ENCODE assay signal across 9 cellular contexts in genomic region chr13:41019578-41020347, GRCh38. TPM values are rescaled to one million over a fixed set of nuclear protein-coding genes. Genes with fewer than 3 reads are reported as not detected.
DNase-seq lines count a peak whose midpoint lies in the region; ATAC-seq and TF ChIP-seq lines count a peak whose summit lies in the region.
"Had no signal": no experiment of that assay in that cellular context is flagged by ENCODE, and none has a peak within 500 bp of the region (broad histone marks: within the 10 kb centered on the region; RNA-seq: fewer than 3 reads in every experiment).

No MANE protein-coding gene starts in this region.

- CTCF ChIA-PET in HCT116 (lab: Charles Lee), result interaction anchor here (1.0 to 1.4 kb wide), 3 partner anchors 10 to 243 kb away, joined by 3 read pairs; no protein-coding TSS in a partner anchor

- H3K4me2 ChIP-seq in HCT116 (ENCODE audit: low read length), result peak overlapping the region; percentile 85

- H3K9me3 ChIP-seq in HCT116 (ENCODE audit: control insufficient read depth in 1 of 2, insufficient read depth in 1 of 2, low read depth in 1 of 2, low read length in 2 of 2) (no peaks in the 10 kb centered on the region), WERI-Rb-1 (ENCODE audit: severe bottlenecking) (no peaks in the 10 kb centered on the region), right lobe of liver (no peaks in the 10 kb centered on the region)
- H3K9me3 ChIP-seq: tibial artery had no signal

- H3K27ac ChIP-seq in 22Rv1, result peak overlapping the region; percentile 78
- H3K27ac ChIP-seq in HCT116 (ENCODE audit: low read depth, low read length), result peak overlapping the region; percentile 64; the same call in 1 of the 2 replicates
- peak overlapping the region; percentile 20; the same call in 1 of the 2 replicates for H3K27ac ChIP-seq in WERI-Rb-1
- H3K27ac ChIP-seq in right lobe of liver, result peak overlapping the region; percentile 58 to 73 (median 65)

- intact Hi-C loops in HCT116 (cut with micrococcal nuclease) (no loop called here), right lobe of liver (cut with DNase I) (no loop called here), lower leg skin (cut with DNase I; ENCODE audit: low total_unique reads) (no loop called here)

- DNase-seq in HCT116 (ENCODE audit: low read depth, low spot score) (no peak), WERI-Rb-1 (peak; percentile 14), right lobe of liver (no peak), lower leg skin (ENCODE audit: low spot score in 2 of 2) (no peak), cerebellar nuclear complex (lab: John Stamatoyannopoulos, UW) (no peak), RPMI8226 (no peak)

- RAD21 ChIA-PET in HCT116 (lab: Charles Lee; ENCODE audit: low non-redundant PET in 1 of 2, low total read pairs in 2 of 2, uncharacterized antibody in 2 of 2, unreplicated experiment in 2 of 2), result no interaction called here

- POLR2A ChIA-PET in HCT116 (lab: Charles Lee), result interaction anchor here (1.3 kb wide), 1 partner anchor 27 kb away, joined by 3 read pairs; no protein-coding TSS in a partner anchor

- peaks cover 40% of the 10 kb centered on the region for H3K79me2 ChIP-seq in HCT116 (ENCODE audit: insufficient read depth, low read length)

- H3K9me2 ChIP-seq in HCT116 (ENCODE audit: insufficient read depth), result no peaks in the 10 kb centered on the region

- no TSS peak for BruUV-seq in HCT116 (replicated peaks; lab: Mats Ljungman, UMichigan)

- H3K27me3 ChIP-seq in HCT116 (ENCODE audit: insufficient read depth, low read length), result no peaks in the 10 kb centered on the region
- no peaks in the 10 kb centered on the region for H3K27me3 ChIP-seq in WERI-Rb-1 (ENCODE audit: insufficient read depth, low read depth, severe bottlenecking)
- H3K27me3 ChIP-seq in right lobe of liver, result no peaks in the 10 kb centered on the region
- H3K27me3 ChIP-seq: tibial artery had no signal

- no peaks in the 10 kb centered on the region for H4K20me1 ChIP-seq in HCT116 (ENCODE audit: insufficient read depth)

- no peak for TF ChIP-seq RAD21 in HCT116 (IDR thresholded peaks at IDR 0.05; ENCODE audit: low read depth)

- ATAC-seq in HCT116 (peak; percentile 54; the same call in 1 of the 2 replicates), right lobe of liver (peak; percentile 81 to 88 (median 85)), GM21515 (IDR thresholded peaks at IDR 0.05; ENCODE audit: unreplicated experiment) (no peak)

- no peak overlapping the region for H2AFZ ChIP-seq in HCT116 (ENCODE audit: low read depth, low read length, poor library complexity, severe bottlenecking)

- TF ChIP-seq POLR2A in HCT116 (IDR thresholded peaks at IDR 0.05; ENCODE audit: borderline replicate concordance, extremely low read depth, insufficient read depth, insufficient read length), result no peak
- TF ChIP-seq POLR2A in right lobe of liver (IDR thresholded peaks at IDR 0.05), result no peak
- no peak for TF ChIP-seq POLR2A in lower leg skin (IDR thresholded peaks at IDR 0.05)

- peaks cover 17 to 32% of the 10 kb centered on the region in 2 experiments for H3K4me1 ChIP-seq in HCT116 (ENCODE audit: control insufficient read depth in 1 of 2, insufficient read depth in 2 of 2, low read length in 2 of 2)
- peaks cover 0 to 33% (median 10%) of the 10 kb centered on the region in 4 donors for H3K4me1 ChIP-seq in right lobe of liver

- WGBS in right lobe of liver (ENCODE audit: insufficient coverage, low coverage, low lambda C conversion rate, missing lambda C conversion rate), result 33% methylated on average over 2 of the region's 2 CpGs
- 72 to 80% methylated on average over 2 of the region's 2 CpGs for WGBS in lower leg skin, 2 donors

- H3K36me3 ChIP-seq in HCT116 (ENCODE audit: control insufficient read depth in 1 of 2, insufficient read depth in 2 of 2, low read length in 2 of 2), result no peaks in the 10 kb centered on the region
- H3K36me3 ChIP-seq in WERI-Rb-1, result no peaks in the 10 kb centered on the region
- no peaks in the 10 kb centered on the region for H3K36me3 ChIP-seq in right lobe of liver
- H3K36me3 ChIP-seq: tibial artery had no signal

- peak overlapping the region; percentile 30 for H3K9ac ChIP-seq in HCT116 (ENCODE audit: low read length)

- H3K4me3 ChIP-seq in HCT116 (replicated peaks in 1 of 2; ENCODE audit: low read depth in 1 of 2, low read length in 2 of 2) (peak overlapping the region; percentile 57 to 63; a peak in 3 of 4 replicates), WERI-Rb-1 (ENCODE audit: low read depth, low read length) (no peak overlapping the region), right lobe of liver (peak overlapping the region in 1 of 3 donors; percentile 1), lower leg skin (ENCODE audit: low read depth, poor library complexity, severe bottlenecking) (no peak overlapping the region)

- TF ChIP-seq CTCF in 22Rv1 (IDR thresholded peaks at IDR 0.05) (no peak), HCT116 (IDR thresholded peaks at IDR 0.05 in 2 of 3, conservative IDR thresholded peaks at IDR 0.05 in 1 of 3; ENCODE audit: borderline replicate concordance in 1 of 3, insufficient read depth in 1 of 3, low read depth in 2 of 3, low read length in 2 of 3) (no peak), WERI-Rb-1 (IDR thresholded peaks at IDR 0.05; ENCODE audit: low read depth, low read length) (no peak), right lobe of liver (IDR thresholded peaks at IDR 0.05) (no peak), lower leg skin (IDR thresholded peaks at IDR 0.05) (no peak)

TF ChIP-seq in HCT116, 20 proteins besides CTCF, POLR2A, EP300 and RAD21:
- TF ChIP-seq EGR1 (IDR thresholded peaks at IDR 0.05; ENCODE audit: low read depth), result peak; percentile 8; the same call in 1 of the 2 replicates
- no peak for TF ChIP-seq POLR2AphosphoS5 (IDR thresholded peaks at IDR 0.05; ENCODE audit: low read depth, low read length)

RNA-seq across cellular contexts. Expression of gene ELF1, which starts 0.6 kb away (rescaled TPM):
- total RNA-seq in HCT116 (2021; ENCODE audit: unreplicated experiment) (30.0 TPM), right lobe of liver (10 to 100 TPM; 24.1 to 35.4 (median 31.0) TPM), lower leg skin (100 to 1,000 TPM; 112 to 137 (median 125) TPM)
- polyA plus RNA-seq in HCT116 (2012), result 13.3 and 17.1 TPM in 2 replicates

RNA-seq across cellular contexts. Expression of gene WBP4, which starts 41.5 kb away (rescaled TPM):
- total RNA-seq in HCT116 (2021; ENCODE audit: unreplicated experiment), result 14.5 TPM
- 6.2 and 9.4 TPM in 2 replicates for polyA plus RNA-seq in HCT116 (2012)
- 1 to 10 TPM; 3.8 to 6.9 (median 4.6) TPM for total RNA-seq in right lobe of liver
- 10 to 100 TPM in 2 of 4 donors, 1 to 10 TPM in 2; 7.2 to 11.2 (median 9.8) TPM for total RNA-seq in lower leg skin

Comparison
In these comparisons a context has a peak if more than half of its experiments do, and no peak if none do; other contexts are left out.
1. H3K27ac ChIP-seq: peak in every context shown above with its lines; median percentile 78 in 22Rv1; 65 in right lobe of liver; 64 in HCT116; 20 in WERI-Rb-1.
2. H3K4me3 ChIP-seq: peak in HCT116 (2 of 2); none in WERI-Rb-1 (single experiment) and lower leg skin (single experiment).